ENCODE assay signal across 1 cellular context in the genomic region with DNA sequence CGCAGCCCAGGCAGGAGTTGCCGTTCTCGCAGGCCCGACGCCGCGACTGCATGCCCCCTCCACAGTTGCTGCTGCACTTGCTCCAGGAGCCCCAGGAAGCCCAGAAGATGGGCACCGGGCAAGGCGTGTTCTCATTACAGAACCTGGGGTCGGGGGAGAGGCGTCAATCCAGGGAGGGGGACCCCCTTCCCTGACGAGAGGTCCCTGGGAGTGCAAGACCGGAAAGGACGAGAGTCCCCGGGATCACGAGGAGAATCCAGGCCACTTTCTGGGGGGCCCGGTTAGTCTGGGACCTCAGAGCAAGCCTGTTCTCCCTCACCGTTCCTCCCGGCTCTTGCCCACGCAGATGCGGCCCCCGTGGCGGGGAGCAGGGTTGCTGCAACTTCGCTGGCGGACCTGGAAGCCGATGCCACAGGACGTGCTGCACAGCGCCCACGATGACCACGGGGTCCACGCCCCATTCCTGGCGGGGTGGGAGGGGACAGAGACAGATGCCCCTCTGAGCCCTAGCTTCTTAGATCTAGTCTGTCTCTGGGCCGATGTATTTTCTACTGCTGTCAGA.
TF ChIP-seq lines count a peak whose summit lies in the region.

No MANE protein-coding gene starts in this region.

TF ChIP-seq in IMR-90, 13 proteins besides CTCF, POLR2A, EP300 and RAD21:
- TF ChIP-seq, protein P1, sequence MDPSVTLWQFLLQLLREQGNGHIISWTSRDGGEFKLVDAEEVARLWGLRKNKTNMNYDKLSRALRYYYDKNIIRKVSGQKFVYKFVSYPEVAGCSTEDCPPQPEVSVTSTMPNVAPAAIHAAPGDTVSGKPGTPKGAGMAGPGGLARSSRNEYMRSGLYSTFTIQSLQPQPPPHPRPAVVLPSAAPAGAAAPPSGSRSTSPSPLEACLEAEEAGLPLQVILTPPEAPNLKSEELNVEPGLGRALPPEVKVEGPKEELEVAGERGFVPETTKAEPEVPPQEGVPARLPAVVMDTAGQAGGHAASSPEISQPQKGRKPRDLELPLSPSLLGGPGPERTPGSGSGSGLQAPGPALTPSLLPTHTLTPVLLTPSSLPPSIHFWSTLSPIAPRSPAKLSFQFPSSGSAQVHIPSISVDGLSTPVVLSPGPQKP (IDR thresholded peaks at IDR 0.05; ENCODE audit: borderline replicate concordance, low read depth, low read length), result no peak
- no peak for TF ChIP-seq RCOR1 (IDR thresholded peaks at IDR 0.05; ENCODE audit: insufficient replicate concordance, low read length)
- TF ChIP-seq, protein P2, sequence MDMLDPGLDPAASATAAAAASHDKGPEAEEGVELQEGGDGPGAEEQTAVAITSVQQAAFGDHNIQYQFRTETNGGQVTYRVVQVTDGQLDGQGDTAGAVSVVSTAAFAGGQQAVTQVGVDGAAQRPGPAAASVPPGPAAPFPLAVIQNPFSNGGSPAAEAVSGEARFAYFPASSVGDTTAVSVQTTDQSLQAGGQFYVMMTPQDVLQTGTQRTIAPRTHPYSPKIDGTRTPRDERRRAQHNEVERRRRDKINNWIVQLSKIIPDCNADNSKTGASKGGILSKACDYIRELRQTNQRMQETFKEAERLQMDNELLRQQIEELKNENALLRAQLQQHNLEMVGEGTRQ (IDR thresholded peaks at IDR 0.05; ENCODE audit: low read depth, low read length), result no peak
- no peak for TF ChIP-seq MAZ (IDR thresholded peaks at IDR 0.05; ENCODE audit: borderline replicate concordance, low read depth, low read length)
